In genomic region chr1:54488831-54489626, GRCh38 we compare ENCODE assay signal across 8 cellular contexts. TPM values are rescaled to one million over a fixed set of nuclear protein-coding genes. Genes with fewer than 3 reads are reported as not detected.
A peak's percentile ranks its signal among the peaks of the same experiment; 100 is the strongest.
DNase-seq lines count a peak whose midpoint lies in the region; ATAC-seq and TF ChIP-seq lines count a peak whose summit lies in the region.

No MANE protein-coding gene starts in this region.

- intact Hi-C loops in CD4-positive, alpha-beta memory T cell (cut with micrococcal nuclease): loop anchor here (1.0 to 10.0 kb wide), 10 partner anchors 12 to 544 kb away; partner anchors contain the start of genes CYB5RL, IFT25, LRRC42 and MRPL37

- peak overlapping the region; percentile 71 to 94 for H3K4me3 ChIP-seq in CD4-positive, alpha-beta memory T cell (ENCODE audit: low read length in 2 of 2)
- H3K4me3 ChIP-seq in Jurkat, Clone E6-1 (ENCODE audit: low read length): peak overlapping the region; percentile 71

- no peaks in the 10 kb centered on the region for H3K9me3 ChIP-seq in CD4-positive, alpha-beta memory T cell (ENCODE audit: control insufficient read depth in 1 of 2, low read length in 2 of 2)

- TF ChIP-seq CTCF in foreskin keratinocyte (conservative IDR thresholded peaks at IDR 0.05) (peak; percentile 96), neural crest cell (conservative IDR thresholded peaks at IDR 0.05) (peak; percentile 99)

- peak overlapping the region; percentile 88 to 96 (median 90) for H3K4me3 Mint-ChIP-seq in CD4-positive, alpha-beta memory T cell
- peak overlapping the region; percentile 97 for H3K4me3 Mint-ChIP-seq in neural crest cell

- H3K36me3 ChIP-seq in CD4-positive, alpha-beta memory T cell (ENCODE audit: insufficient read depth, low read length): no peaks in the 10 kb centered on the region

- H3K4me1 ChIP-seq in CD4-positive, alpha-beta memory T cell (ENCODE audit: insufficient read depth, low read length): peaks cover 39% of the 10 kb centered on the region
- H3K4me1 ChIP-seq in foreskin keratinocyte: no peaks in the 10 kb centered on the region

- peak; percentile 63 for ATAC-seq in GM19468 (IDR thresholded peaks at IDR 0.05; ENCODE audit: extremely low read depth, unreplicated experiment)
- peak; percentile 63 for ATAC-seq in foreskin keratinocyte

- peak overlapping the region; percentile 82 to 95 (median 88) for H3K27ac Mint-ChIP-seq in CD4-positive, alpha-beta memory T cell
- H3K27ac Mint-ChIP-seq in neural crest cell (ENCODE audit: unreplicated experiment): peak overlapping the region; percentile 96

- peaks cover 0 to 4% of the 10 kb centered on the region in 2 donors for H3K27me3 Mint-ChIP-seq in CD4-positive, alpha-beta memory T cell
- H3K27me3 Mint-ChIP-seq in neural crest cell (ENCODE audit: low read depth): peaks cover 20% of the 10 kb centered on the region

- peak; percentile 65 to 84 (median 72) for DNase-seq in CD4-positive, alpha-beta memory T cell
- DNase-seq in Jurkat, Clone E6-1 (ENCODE audit: low read depth, low spot score): no peak
- DNase-seq in RPMI8226 (peak; percentile 80), foreskin keratinocyte (peak in 1 of 2 donors; percentile 51), neural crest cell (ENCODE audit: low read depth, low spot score) (peak; percentile 88), substantia nigra (lab: John Stamatoyannopoulos, UW) (peak in 47 of 49 donors; percentile 9 to 87 (median 68))
- DNase-seq in activated naive CD4-positive, alpha-beta T cell (lab: John Stamatoyannopoulos, UW): peak; percentile 34 to 68 (median 46)

- H3K9me3 Mint-ChIP-seq in CD4-positive, alpha-beta memory T cell: peaks cover 0 to 2% (median 0%) of the 10 kb centered on the region in 8 donors
- no peaks in the 10 kb centered on the region for H3K9me3 Mint-ChIP-seq in neural crest cell

- CTCF ChIA-PET in CD4-positive, alpha-beta memory T cell (lab: Charles Lee; ENCODE audit: partially characterized antibody): interaction anchor here (0.6 to 4.6 kb wide), 62 partner anchors 9 to 628 kb away, joined by 3 to 44 read pairs (median 5); partner anchors contain the start of genes SSBP3, TCEANC2, TMEM59 and TTC22

- H3K27ac ChIP-seq in CD4-positive, alpha-beta memory T cell (ENCODE audit: low read depth, low read length): peak overlapping the region; percentile 72
- H3K27ac ChIP-seq in foreskin keratinocyte (no peak overlapping the region), substantia nigra (ENCODE audit: low read depth, low read length, poor library complexity, severe bottlenecking) (peak overlapping the region; percentile 88)

- peaks cover 0 to 3% of the 10 kb centered on the region in 2 donors for H3K36me3 Mint-ChIP-seq in CD4-positive, alpha-beta memory T cell
- H3K36me3 Mint-ChIP-seq in neural crest cell (ENCODE audit: low read depth): no peaks in the 10 kb centered on the region

- H3K4me1 Mint-ChIP-seq in CD4-positive, alpha-beta memory T cell: peaks cover 32 to 51% (median 43%) of the 10 kb centered on the region in 4 donors
- peaks cover 53% of the 10 kb centered on the region for H3K4me1 Mint-ChIP-seq in neural crest cell

- POLR2A ChIA-PET in CD4-positive, alpha-beta memory T cell (lab: Charles Lee; ENCODE audit: partially characterized antibody): interaction anchor here (0.6 to 9.7 kb wide), 26 partner anchors 10 to 543 kb away, joined by 3 to 254 read pairs (median 3); partner anchors contain the start of genes CYB5RL, IFT25, LRRC42 and MRPL37

- H3K27me3 ChIP-seq in CD4-positive, alpha-beta memory T cell (ENCODE audit: insufficient read depth, low read length): no peaks in the 10 kb centered on the region
- H3K27me3 ChIP-seq in foreskin keratinocyte: peaks cover 28% of the 10 kb centered on the region

RNA-seq across cellular contexts. Expression of gene ACOT11, which starts 59.0 kb away (rescaled TPM):
- under 1 TPM; 0.64 to 1.00 TPM for total RNA-seq in CD4-positive, alpha-beta memory T cell
- polyA plus RNA-seq in CD4-positive, alpha-beta memory T cell: not detected
- 2.3 TPM for polyA plus RNA-seq in Jurkat, Clone E6-1 (2012; ENCODE audit: insufficient read depth, insufficient read length)
- total RNA-seq in foreskin keratinocyte (2.7 and 3.0 TPM in 2 replicates), neural crest cell (2.7 and 3.1 TPM in 2 replicates)
- polyA plus RNA-seq in foreskin keratinocyte: 1.9 and 2.6 TPM in 2 replicates
